In the genomic region with DNA sequence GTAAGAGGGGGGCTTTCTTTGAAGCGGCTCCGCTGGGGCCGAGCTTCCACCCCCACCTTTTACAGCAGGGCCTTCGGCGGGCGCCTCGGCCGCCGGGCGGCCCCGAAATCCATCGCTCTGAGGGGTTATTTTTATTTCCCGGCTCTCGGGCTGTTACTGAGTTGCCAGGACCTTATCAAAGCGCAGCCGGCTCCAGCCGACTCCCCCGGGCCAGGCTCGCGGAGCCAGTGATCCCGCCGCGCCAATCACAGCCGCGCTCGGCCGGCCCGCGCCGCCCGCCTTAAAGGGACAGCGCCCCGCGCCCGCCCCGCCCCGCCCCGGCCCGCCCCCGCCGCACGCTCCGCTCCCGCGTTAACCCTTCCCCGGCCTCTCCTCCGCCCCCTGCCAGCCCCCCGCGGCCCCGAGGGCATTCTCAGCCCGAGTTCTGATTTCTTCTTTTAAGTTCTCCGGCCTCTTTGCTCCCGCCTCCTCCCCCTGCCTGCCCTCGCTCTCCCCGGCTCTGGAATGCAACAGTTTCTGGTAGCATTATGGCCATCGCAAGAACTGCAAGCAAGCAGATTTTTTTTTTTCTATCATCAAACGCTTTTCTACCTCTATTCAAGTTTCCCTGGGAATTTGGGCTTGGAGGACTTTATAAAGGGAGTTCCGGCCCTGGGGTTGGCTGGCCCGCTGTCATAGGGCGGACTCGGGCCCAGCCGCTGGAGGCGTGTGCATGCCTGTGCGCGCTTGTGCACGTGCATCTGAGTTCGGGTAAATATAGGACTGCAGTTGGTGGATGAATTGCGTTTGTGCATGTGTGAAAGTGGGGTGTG, we compare ENCODE assay signal across 8 cellular contexts. TPM values are rescaled to one million over a fixed set of nuclear protein-coding genes. Genes with fewer than 3 reads are reported as not detected.
DNase-seq lines count a peak whose midpoint lies in the region; ATAC-seq, FAIRE-seq and TF ChIP-seq lines count a peak whose summit lies in the region.

A gene with protein sequence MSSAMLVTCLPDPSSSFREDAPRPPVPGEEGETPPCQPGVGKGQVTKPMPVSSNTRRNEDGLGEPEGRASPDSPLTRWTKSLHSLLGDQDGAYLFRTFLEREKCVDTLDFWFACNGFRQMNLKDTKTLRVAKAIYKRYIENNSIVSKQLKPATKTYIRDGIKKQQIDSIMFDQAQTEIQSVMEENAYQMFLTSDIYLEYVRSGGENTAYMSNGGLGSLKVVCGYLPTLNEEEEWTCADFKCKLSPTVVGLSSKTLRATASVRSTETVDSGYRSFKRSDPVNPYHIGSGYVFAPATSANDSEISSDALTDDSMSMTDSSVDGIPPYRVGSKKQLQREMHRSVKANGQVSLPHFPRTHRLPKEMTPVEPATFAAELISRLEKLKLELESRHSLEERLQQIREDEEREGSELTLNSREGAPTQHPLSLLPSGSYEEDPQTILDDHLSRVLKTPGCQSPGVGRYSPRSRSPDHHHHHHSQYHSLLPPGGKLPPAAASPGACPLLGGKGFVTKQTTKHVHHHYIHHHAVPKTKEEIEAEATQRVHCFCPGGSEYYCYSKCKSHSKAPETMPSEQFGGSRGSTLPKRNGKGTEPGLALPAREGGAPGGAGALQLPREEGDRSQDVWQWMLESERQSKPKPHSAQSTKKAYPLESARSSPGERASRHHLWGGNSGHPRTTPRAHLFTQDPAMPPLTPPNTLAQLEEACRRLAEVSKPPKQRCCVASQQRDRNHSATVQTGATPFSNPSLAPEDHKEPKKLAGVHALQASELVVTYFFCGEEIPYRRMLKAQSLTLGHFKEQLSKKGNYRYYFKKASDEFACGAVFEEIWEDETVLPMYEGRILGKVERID (minus strand): TSS at position 255 of the 812 bp plus-strand sequence. CDS start 3,028 bp downstream, outside the sequence.

- no peak for TF ChIP-seq POLR2A in endothelial cell of umbilical vein (IDR thresholded peaks at IDR 0.05; ENCODE audit: low read depth, low read length)

- H3K9me1 ChIP-seq in endothelial cell of umbilical vein (replicated peaks; ENCODE audit: control insufficient read depth, extremely low read depth, insufficient read depth, low read length): no peaks in the 10 kb centered on the region

- CTCF ChIA-PET in BJ (lab: Yijun Ruan, JAX) (no interaction called here), endothelial cell of umbilical vein (lab: Charles Lee) (no interaction called here)

- peak within 1 kb of the TSS; percentile 66 for H3K4me3 ChIP-seq in BJ (ENCODE audit: low read depth, low read length)
- peak within 1 kb of the TSS; percentile 51 to 83 (median 71) for H3K4me3 ChIP-seq in endothelial cell of umbilical vein (replicated peaks in 1 of 3; ENCODE audit: insufficient read depth in 1 of 3, low read depth in 1 of 3, low read length in 3 of 3)

- dilution Hi-C loops in endothelial cell of umbilical vein (cut with MboI; ENCODE audit: extremely low pct_ligation_motif_present, low sequenced_read_pairs): no loop called here

- FAIRE-seq in endothelial cell of umbilical vein (lab: Jason Lieb, UNC): peak; percentile 76

- peaks cover 12% of the 10 kb centered on the region for H3K4me1 ChIP-seq in endothelial cell of umbilical vein (ENCODE audit: control insufficient read depth, extremely low read depth, insufficient read depth, low read length)

- H3K27ac ChIP-seq in endothelial cell of umbilical vein (ENCODE audit: insufficient read depth, low read depth, low read length): peak within 1 kb of the TSS; percentile 73

- peak within 1 kb of the TSS; percentile 83 for H3K4me2 ChIP-seq in endothelial cell of umbilical vein (ENCODE audit: insufficient read depth, low read length)

- TF ChIP-seq CTCF in BJ (IDR thresholded peaks at IDR 0.05; ENCODE audit: insufficient read depth, low read depth, low read length): peak; percentile 30
- TF ChIP-seq CTCF in endothelial cell of umbilical vein (IDR thresholded peaks at IDR 0.05; ENCODE audit: extremely low read depth in 1 of 2, insufficient read depth in 1 of 2, low read depth in 1 of 2, low read length in 2 of 2): peak in 1 of 2 donors; percentile 15

- POLR2A ChIA-PET in BJ (lab: Charles Lee): no interaction called here
- POLR2A ChIA-PET in endothelial cell of umbilical vein (lab: Charles Lee): no interaction called here

- no peaks in the 10 kb centered on the region for H4K20me1 ChIP-seq in endothelial cell of umbilical vein (replicated peaks; ENCODE audit: control insufficient read depth, extremely low read depth, insufficient read depth, low read length)

- ATAC-seq in GM19397 (IDR thresholded peaks at IDR 0.05; ENCODE audit: unreplicated experiment): peak; percentile 86
- peak; percentile 41 for ATAC-seq in HG03558 (IDR thresholded peaks at IDR 0.05; ENCODE audit: extremely low read depth, unreplicated experiment)

- H3K27me3 ChIP-seq in BJ (ENCODE audit: control insufficient read depth, insufficient read depth, low read length) (peaks cover 11% of the 10 kb centered on the region), endothelial cell of umbilical vein (ENCODE audit: control insufficient read depth in 2 of 2, insufficient read depth in 2 of 2, low read length in 2 of 2) (peaks cover 4 to 5% of the 10 kb centered on the region in 2 experiments)

- H2AFZ ChIP-seq in endothelial cell of umbilical vein (ENCODE audit: low read depth, low read length): peak within 1 kb of the TSS; percentile 88

- DNase-seq in BJ (ENCODE audit: low read depth) (no peak), NCI-H82 (lab: John Stamatoyannopoulos, UW) (peak; percentile 93), endothelial cell of umbilical vein (ENCODE audit: low read depth, low spot score) (peak; percentile 87), midbrain (lab: John Stamatoyannopoulos, UW) (peak; percentile 89)
- peak; percentile 91 for DNase-seq in activated CD8-positive, alpha-beta memory T cell treated with anti-CD3 and anti-CD28 coated beads, Interleukin-2, amount 50 U/mL, for 48 hours
- peak; percentile 67 to 71 for DNase-seq in stimulated activated CD8-positive, alpha-beta memory T cell treated with anti-CD3 and anti-CD28 coated beads, Interleukin-15, amount 100 ng/mL, for 4 hours (ENCODE audit: low read depth in 2 of 2)

- intact Hi-C loops in endothelial cell of umbilical vein (cut with micrococcal nuclease): loop anchor here (1.0 to 5.0 kb wide), 6 partner anchors 41 to 603 kb away; no protein-coding TSS in a partner anchor

- H3K9ac ChIP-seq in endothelial cell of umbilical vein (replicated peaks; ENCODE audit: extremely low read depth, insufficient read depth, low read length): peak within 1 kb of the TSS; percentile 78

- H3K9me3 ChIP-seq in endothelial cell of umbilical vein (replicated peaks; ENCODE audit: control insufficient read depth, insufficient read depth, low read length): no peaks in the 10 kb centered on the region

- H3K36me3 ChIP-seq in BJ (ENCODE audit: control insufficient read depth, insufficient read depth, low read length) (no peaks in the 10 kb centered on the region; the same call in 1 of the 2 replicates), endothelial cell of umbilical vein (ENCODE audit: control insufficient read depth in 2 of 2, extremely low read depth in 1 of 2, insufficient read depth in 2 of 2, low read length in 2 of 2) (no peaks in the 10 kb centered on the region)

- H3K79me2 ChIP-seq in endothelial cell of umbilical vein (ENCODE audit: control insufficient read depth, insufficient read depth, low read length): no peaks in the 10 kb centered on the region

- no TSS peak for BruUV-seq in endothelial cell of umbilical vein (replicated peaks; lab: Mats Ljungman, UMichigan)

TF ChIP-seq in endothelial cell of umbilical vein, 7 proteins besides CTCF, POLR2A, EP300 and RAD21:
- TF ChIP-seq POLR2AphosphoS5 (IDR thresholded peaks at IDR 0.05; ENCODE audit: insufficient read depth, low read depth, low read length) (peak; percentile 21), EZH2 (IDR thresholded peaks at IDR 0.05; ENCODE audit: borderline replicate concordance, low read depth, low read length, severe bottlenecking) (no peak), MYC (IDR thresholded peaks at IDR 0.05; ENCODE audit: low read depth, low read length) (no peak), GATA2 (IDR thresholded peaks at IDR 0.05; ENCODE audit: insufficient read depth, insufficient read length, low read depth, low read length) (no peak)
- TF ChIP-seq, protein P1, sequence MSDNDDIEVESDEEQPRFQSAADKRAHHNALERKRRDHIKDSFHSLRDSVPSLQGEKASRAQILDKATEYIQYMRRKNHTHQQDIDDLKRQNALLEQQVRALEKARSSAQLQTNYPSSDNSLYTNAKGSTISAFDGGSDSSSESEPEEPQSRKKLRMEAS (IDR thresholded peaks at IDR 0.05; ENCODE audit: insufficient read depth, insufficient read length): no peak

RNA-seq across cellular contexts. Expression of the gene that starts here (rescaled TPM):
- polyA plus RNA-seq in BJ (2011; rRNA removed) (0.93 and 1.3 TPM in 2 replicates), endothelial cell of umbilical vein (1.3 and 1.6 TPM in 2 replicates)
- polyA minus RNA-seq in BJ (2011; rRNA and poly(A)+ RNA removed): 0.76 and 0.98 TPM in 2 replicates
- 3.0 and 3.1 TPM in 2 replicates for total RNA-seq in endothelial cell of umbilical vein
- 0.71 and 0.99 TPM in 2 replicates for polyA plus RNA-seq in endothelial cell of umbilical vein (2011; cell fraction: cytosol; rRNA removed)
- 3.0 and 3.7 TPM in 2 replicates for polyA plus RNA-seq in endothelial cell of umbilical vein (2011; cell fraction: nucleus; rRNA removed)
- 0.78 and 1.0 TPM in 2 replicates for polyA plus RNA-seq in endothelial cell of umbilical vein (2012)
- polyA minus RNA-seq in endothelial cell of umbilical vein: 2.0 and 2.5 TPM in 2 replicates
- polyA minus RNA-seq in endothelial cell of umbilical vein (2011; cell fraction: cytosol; rRNA and poly(A)+ RNA removed): not detected
- polyA minus RNA-seq in endothelial cell of umbilical vein (2011; cell fraction: nucleus; rRNA and poly(A)+ RNA removed): 2.3 and 3.5 TPM in 2 replicates
